Comparison of ENCODE assay signal across 2 cellular contexts in genomic region chrX:150449313-150449712, GRCh38.
TF ChIP-seq lines count a peak whose summit lies in the region.

No MANE protein-coding gene starts in this region.

TF ChIP-seq in A549, 52 proteins besides CTCF, POLR2A, EP300 and RAD21:
- TF ChIP-seq CHD4 (IDR thresholded peaks at IDR 0.05; ENCODE audit: borderline replicate concordance) (no peak), HMGXB4 (CRISPR knock-in tag; IDR thresholded peaks at IDR 0.05; ENCODE audit: borderline replicate concordance) (no peak), HOXA7 (CRISPR knock-in tag; IDR thresholded peaks at IDR 0.05) (no peak), ZC3H11A (IDR thresholded peaks at IDR 0.05) (no peak)

TF ChIP-seq in GM12878, 131 proteins besides CTCF, POLR2A, EP300 and RAD21 (continued from another document):
- TF ChIP-seq SMC3 (IDR thresholded peaks at IDR 0.05; ENCODE audit: borderline replicate concordance, low read length): peak; percentile 26; the same call in 1 of the 2 replicates
- no peak for TF ChIP-seq USF2 (IDR thresholded peaks at IDR 0.05; ENCODE audit: borderline replicate concordance, low read depth, low read length)
- TF ChIP-seq CHD1 (IDR thresholded peaks at IDR 0.05; ENCODE audit: low read depth, low read length): no peak
